ENCODE assay signal across 12 cellular contexts in the genomic region with DNA sequence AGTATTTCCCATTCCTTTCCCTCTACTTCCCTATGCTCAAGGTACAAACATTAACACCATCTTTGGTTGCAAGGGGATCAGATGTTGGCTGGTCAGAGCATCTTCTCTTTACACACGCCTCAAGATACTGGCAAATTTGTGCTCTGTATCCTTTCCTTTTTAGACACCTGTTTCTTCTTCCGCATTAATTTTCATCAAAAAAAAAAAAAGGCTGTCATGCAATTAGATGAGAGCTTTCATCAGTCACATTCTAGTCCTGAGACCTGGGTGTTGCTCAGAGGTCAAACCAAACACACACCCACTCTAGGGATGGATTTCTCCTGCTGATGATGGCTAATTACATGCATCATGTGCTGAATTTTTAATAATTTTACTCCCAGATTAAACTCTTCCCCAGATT. TPM values are rescaled to one million over a fixed set of nuclear protein-coding genes. Genes with fewer than 3 reads are reported as not detected.
A peak's percentile ranks its signal among the peaks of the same experiment; 100 is the strongest.
DNase-seq lines count a peak whose midpoint lies in the region; ATAC-seq and TF ChIP-seq lines count a peak whose summit lies in the region.
"Had no signal": no experiment of that assay in that cellular context is flagged by ENCODE, and none has a peak within 500 bp of the region (broad histone marks: within the 10 kb centered on the region; RNA-seq: fewer than 3 reads in every experiment).

No MANE protein-coding gene starts in this region.

- peak overlapping the region; percentile 96 for H3K27ac Mint-ChIP-seq in activated CD8-positive, alpha-beta memory T cell treated with anti-CD3 and anti-CD28 coated beads, Interleukin-2, amount 10 ng/mL, durations not matched to agents 7 days and 5 days
- no peak overlapping the region for H3K27ac Mint-ChIP-seq in endodermal cell

- 92 to 93% methylated on average over 2 of the region's 2 CpGs for WGBS in endodermal cell (ENCODE audit: insufficient coverage in 1 of 2, insufficient read length in 1 of 2), 2 experiments

- CTCF ChIA-PET in activated CD8-positive, alpha-beta memory T cell treated with anti-CD3 and anti-CD28 coated beads, Interleukin-2, amount 10 ng/mL, durations not matched to agents 7 days and 5 days (lab: Charles Lee) = interaction anchor here (1.5 kb wide), 1 partner anchor 81 kb away, joined by 4 read pairs; no protein-coding TSS in a partner anchor
- CTCF ChIA-PET in OCI-LY7 (lab: Charles Lee; ENCODE audit: unreplicated experiment) = no interaction called here

- H3K9ac ChIP-seq in endodermal cell (ENCODE audit: extremely low read depth, low read length, poor library complexity, severe bottlenecking) (no peak overlapping the region), skeletal muscle tissue (ENCODE audit: low read depth in 1 of 3, low read length in 3 of 3) (peak overlapping the region in 1 of 3 donors; percentile 36)

- TF ChIP-seq CTCF in OCI-LY7 (conservative IDR thresholded peaks at IDR 0.05; ENCODE audit: low read length) = no peak
- no peak for TF ChIP-seq CTCF in endodermal cell (conservative IDR thresholded peaks at IDR 0.05)

- intact Hi-C loops in OCI-LY7 (cut with micrococcal nuclease; ENCODE audit: unreplicated experiment) = loop anchor here (1.0 to 5.0 kb wide), 3 partner anchors 39 to 295 kb away; no protein-coding TSS in a partner anchor

- POLR2A ChIA-PET in OCI-LY7 (lab: Charles Lee) = interaction anchor here (0.6 kb wide), 1 partner anchor 30 kb away, joined by 3 read pairs; no protein-coding TSS in a partner anchor

- peak overlapping the region; percentile 89 for H3K4me3 Mint-ChIP-seq in activated CD8-positive, alpha-beta memory T cell treated with anti-CD3 and anti-CD28 coated beads, Interleukin-2, amount 10 ng/mL, durations not matched to agents 7 days and 5 days
- H3K4me3 Mint-ChIP-seq in endodermal cell = peak overlapping the region; percentile 70

- no peak overlapping the region for H2AFZ ChIP-seq in OCI-LY7 (ENCODE audit: low read length)

- H3K27me3 ChIP-seq in endodermal cell (ENCODE audit: control insufficient read depth, insufficient read depth, low read length, poor library complexity, severe bottlenecking) (no peaks in the 10 kb centered on the region), skeletal muscle tissue (ENCODE audit: control insufficient read depth in 3 of 3, insufficient read depth in 3 of 3, low read length in 3 of 3) (no peaks in the 10 kb centered on the region)

- ATAC-seq in activated CD8-positive, alpha-beta memory T cell treated with anti-CD3 and anti-CD28 coated beads, Interleukin-2, amount 10 ng/mL, durations not matched to agents 7 days and 5 days = no peak
- no peak for ATAC-seq in HG03159 (IDR thresholded peaks at IDR 0.05; ENCODE audit: unreplicated experiment)

- H3K9me3 ChIP-seq in OCI-LY7 (ENCODE audit: low read length) (no peaks in the 10 kb centered on the region), endodermal cell (ENCODE audit: control insufficient read depth, low read length) (no peaks in the 10 kb centered on the region), skeletal muscle tissue (ENCODE audit: control insufficient read depth in 3 of 3, low read length in 3 of 3) (no peaks in the 10 kb centered on the region)

- no TSS peak for BruUV-seq in OCI-LY7 (replicated peaks; lab: Mats Ljungman, UMichigan)

- no peaks in the 10 kb centered on the region for H4K20me1 ChIP-seq in OCI-LY7 (ENCODE audit: insufficient read depth, low read length)

- peaks cover 45% of the 10 kb centered on the region for H3K4me1 Mint-ChIP-seq in activated CD8-positive, alpha-beta memory T cell treated with anti-CD3 and anti-CD28 coated beads, Interleukin-2, amount 10 ng/mL, durations not matched to agents 7 days and 5 days
- peaks cover 18% of the 10 kb centered on the region for H3K4me1 Mint-ChIP-seq in endodermal cell

- DNase-seq in activated CD8-positive, alpha-beta memory T cell treated with anti-CD3 and anti-CD28 coated beads, Interleukin-2, amount 10 ng/mL, durations not matched to agents 7 days and 5 days = no peak
- no peak for DNase-seq in activated CD8-positive, alpha-beta memory T cell treated with anti-CD3 and anti-CD28 coated beads, Interleukin-2, amount 50 U/mL, for 4 hours
- DNase-seq in OCI-LY7 (ENCODE audit: low spot score) (peak; percentile 76), endodermal cell (no peak), Kasumi-1 (lab: John Stamatoyannopoulos, UW) (no peak), NCI-H446 treated with DMSO at 0.1 percent for 48 hours (lab: John Stamatoyannopoulos, UW) (no peak)
- DNase-seq: naive B cell, NCI-H1694 treated with DMSO at 0.1 percent for 48 hours, NCI-H69, trophoblast cell had no signal

- no peaks in the 10 kb centered on the region for H3K27me3 Mint-ChIP-seq in activated CD8-positive, alpha-beta memory T cell treated with anti-CD3 and anti-CD28 coated beads, Interleukin-2, amount 10 ng/mL, durations not matched to agents 7 days and 5 days
- H3K27me3 Mint-ChIP-seq in endodermal cell (ENCODE audit: insufficient read depth) = peaks cover 7% of the 10 kb centered on the region

- H3K27ac ChIP-seq in OCI-LY7 (ENCODE audit: low read depth, low read length, poor library complexity, severe bottlenecking) (peak overlapping the region; percentile 75), endodermal cell (ENCODE audit: low read depth, low read length) (no peak overlapping the region), skeletal muscle tissue (ENCODE audit: low read depth, low read length) (peak overlapping the region; percentile 96)

- H3K4me3 ChIP-seq in OCI-LY7 (ENCODE audit: low read depth, low read length, poor library complexity, severe bottlenecking) = peak overlapping the region; percentile 78
- no peak overlapping the region for H3K4me3 ChIP-seq in endodermal cell (ENCODE audit: low read length)
- H3K4me3 ChIP-seq in skeletal muscle tissue (ENCODE audit: low read length in 3 of 3) = peak overlapping the region in 2 of 3 donors; percentile 1 to 88

- H3K36me3 Mint-ChIP-seq in activated CD8-positive, alpha-beta memory T cell treated with anti-CD3 and anti-CD28 coated beads, Interleukin-2, amount 10 ng/mL, durations not matched to agents 7 days and 5 days = peaks cover 43% of the 10 kb centered on the region
- peaks cover 8% of the 10 kb centered on the region for H3K36me3 Mint-ChIP-seq in endodermal cell (ENCODE audit: low read depth)
- H3K36me3 Mint-ChIP-seq: naive B cell had no signal

- no peaks in the 10 kb centered on the region for H3K9me2 ChIP-seq in OCI-LY7 (ENCODE audit: insufficient read depth, low read length)

- no peaks in the 10 kb centered on the region for H3K9me3 Mint-ChIP-seq in activated CD8-positive, alpha-beta memory T cell treated with anti-CD3 and anti-CD28 coated beads, Interleukin-2, amount 10 ng/mL, durations not matched to agents 7 days and 5 days (ENCODE audit: low read depth)
- peaks cover 2% of the 10 kb centered on the region for H3K9me3 Mint-ChIP-seq in endodermal cell
- H3K9me3 Mint-ChIP-seq: naive B cell had no signal

- H3K79me2 ChIP-seq in OCI-LY7 (ENCODE audit: insufficient read depth, low read depth, low read length) = peaks cover 61% of the 10 kb centered on the region

- H3K36me3 ChIP-seq in OCI-LY7 (ENCODE audit: insufficient read depth, low read length) (peaks cover 12% of the 10 kb centered on the region), endodermal cell (ENCODE audit: control insufficient read depth, insufficient read depth, low read length) (no peaks in the 10 kb centered on the region), skeletal muscle tissue (ENCODE audit: control insufficient read depth in 3 of 3, insufficient read depth in 3 of 3, low read length in 3 of 3) (no peaks in the 10 kb centered on the region)

- H3K4me2 ChIP-seq in OCI-LY7 (ENCODE audit: low read length) = peak overlapping the region; percentile 89

- H3K4me1 ChIP-seq in OCI-LY7 (ENCODE audit: insufficient read depth, low read length, poor library complexity, severe bottlenecking) (peaks cover 60% of the 10 kb centered on the region), endodermal cell (ENCODE audit: control insufficient read depth, insufficient read depth, low read length) (no peaks in the 10 kb centered on the region), skeletal muscle tissue (ENCODE audit: control insufficient read depth in 3 of 3, insufficient read depth in 3 of 3, low read length in 3 of 3) (peaks cover 14 to 32% (median 18%) of the 10 kb centered on the region in 3 donors)

RNA-seq across cellular contexts. Expression of gene RELL1, which starts 2.0 kb away (rescaled TPM):
- total RNA-seq in activated CD8-positive, alpha-beta memory T cell treated with anti-CD3 and anti-CD28 coated beads, Interleukin-2, amount 10 ng/mL, durations not matched to agents 7 days and 5 days = 10 to 100 TPM; 35.5 to 42.3 TPM
- total RNA-seq in OCI-LY7 (2014; rRNA removed; shearing (Covaris generic)) = 60.7 and 62.3 TPM in 2 replicates
- total RNA-seq in OCI-LY7 (2022) = 51.6 and 53.5 TPM in 2 replicates
- total RNA-seq in endodermal cell = 10 to 100 TPM; 12.1 to 12.3 TPM
- 7.9 TPM for polyA plus RNA-seq in endodermal cell (2013, experiment 1 of 2)
- 8.0 TPM for polyA plus RNA-seq in endodermal cell (2013, experiment 2 of 2)
- total RNA-seq in skeletal muscle tissue = 82.5 TPM
